In the genomic region with DNA sequence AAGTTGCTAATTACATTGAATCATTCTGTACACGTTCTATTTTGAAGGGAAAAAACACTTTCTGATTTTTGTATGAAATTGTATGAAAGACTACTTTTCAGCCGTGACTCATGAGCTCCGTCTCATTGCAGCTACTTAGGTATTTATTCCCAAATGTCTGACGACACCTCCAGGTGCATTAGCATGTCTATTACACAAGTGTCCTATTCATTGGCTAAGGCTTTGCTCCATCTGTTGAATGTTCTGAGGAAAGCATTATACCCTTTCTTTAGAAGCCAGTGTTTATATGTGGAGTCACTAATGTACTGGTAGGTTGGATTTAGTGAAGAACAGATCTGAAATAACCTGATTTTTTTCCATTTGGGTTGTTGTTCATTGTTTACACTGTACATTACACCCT, we compare ENCODE assay signal across 14 cellular contexts. TPM values are rescaled to one million over a fixed set of nuclear protein-coding genes. Genes with fewer than 3 reads are reported as not detected.
DNase-seq lines count a peak whose midpoint lies in the region; ATAC-seq and TF ChIP-seq lines count a peak whose summit lies in the region.
"Had no signal": no experiment of that assay in that cellular context is flagged by ENCODE, and none has a peak within 500 bp of the region (broad histone marks: within the 10 kb centered on the region; RNA-seq: fewer than 3 reads in every experiment).

No MANE protein-coding gene starts in this region.

- H3K4me1 ChIP-seq in right cardiac atrium (ENCODE audit: control insufficient read depth, insufficient read depth, low read length) = peaks cover 12% of the 10 kb centered on the region

- H3K4me1 Mint-ChIP-seq in activated naive CD4-positive, alpha-beta T cell treated with anti-CD3 and anti-CD28 coated beads for 36 hours (ENCODE audit: low read depth) = peaks cover 19% of the 10 kb centered on the region
- peaks cover 11 to 16% of the 10 kb centered on the region in 2 donors for H3K4me1 Mint-ChIP-seq in natural killer cell

- CTCF ChIA-PET in activated naive CD4-positive, alpha-beta T cell treated with anti-CD3 and anti-CD28 coated beads for 36 hours (lab: Charles Lee) = interaction anchor here (0.6 to 0.9 kb wide), 3 partner anchors 8 to 199 kb away, joined by 3 to 7 read pairs (median 3); no protein-coding TSS in a partner anchor

- no peak overlapping the region for H3K4me3 Mint-ChIP-seq in activated naive CD4-positive, alpha-beta T cell treated with anti-CD3 and anti-CD28 coated beads for 36 hours
- H3K4me3 Mint-ChIP-seq in natural killer cell = no peak overlapping the region
- H3K4me3 Mint-ChIP-seq: activated naive CD8-positive, alpha-beta T cell treated with anti-CD3 and anti-CD28 coated beads, Interleukin-2, amount 10 ng/mL, durations not matched to agents 7 days and 5 days; CD14-positive monocyte had no signal

- no peaks in the 10 kb centered on the region for H3K9me3 ChIP-seq in right cardiac atrium (ENCODE audit: control insufficient read depth, low read length)
- H3K9me3 ChIP-seq: ovary, upper lobe of right lung had no signal

- no peaks in the 10 kb centered on the region for H3K27me3 ChIP-seq in right cardiac atrium (ENCODE audit: control insufficient read depth, insufficient read depth)
- H3K27me3 ChIP-seq: ovary, upper lobe of right lung had no signal

- H3K4me3 ChIP-seq in right cardiac atrium (ENCODE audit: low read length) = no peak overlapping the region
- H3K4me3 ChIP-seq: ovary, upper lobe of right lung had no signal

- intact Hi-C loops in right cardiac atrium (cut with DNase I) = no loop called here
- intact Hi-C loops in activated naive CD4-positive, alpha-beta T cell treated with anti-CD3 and anti-CD28 coated beads for 36 hours (cut with micrococcal nuclease) = no loop called here
- intact Hi-C loops in natural killer cell (cut with micrococcal nuclease) = no loop called here

- H3K27ac ChIP-seq in right cardiac atrium (ENCODE audit: low read length) = peak overlapping the region; percentile 52
- H3K27ac ChIP-seq: ovary, upper lobe of right lung had no signal

- WGBS in right cardiac atrium = 49% methylated on average over 4 of the region's 4 CpGs

- H3K27me3 Mint-ChIP-seq in activated naive CD4-positive, alpha-beta T cell treated with anti-CD3 and anti-CD28 coated beads for 36 hours (ENCODE audit: low read depth) = no peaks in the 10 kb centered on the region
- H3K27me3 Mint-ChIP-seq in natural killer cell (ENCODE audit: low read depth in 2 of 2) = no peaks in the 10 kb centered on the region
- H3K27me3 Mint-ChIP-seq: activated naive CD8-positive, alpha-beta T cell treated with anti-CD3 and anti-CD28 coated beads, Interleukin-2, amount 10 ng/mL, durations not matched to agents 7 days and 5 days had no signal

- no peaks in the 10 kb centered on the region for H3K9me3 Mint-ChIP-seq in activated naive CD4-positive, alpha-beta T cell treated with anti-CD3 and anti-CD28 coated beads for 36 hours
- no peaks in the 10 kb centered on the region for H3K9me3 Mint-ChIP-seq in natural killer cell
- H3K9me3 Mint-ChIP-seq: activated naive CD8-positive, alpha-beta T cell treated with anti-CD3 and anti-CD28 coated beads, Interleukin-2, amount 10 ng/mL, durations not matched to agents 7 days and 5 days; CD14-positive monocyte had no signal

- no peak for TF ChIP-seq CTCF in natural killer cell (IDR thresholded peaks at IDR 0.05)

- ATAC-seq in right cardiac atrium (no peak), natural killer cell (no peak)
- ATAC-seq: upper lobe of right lung had no signal

- H3K36me3 Mint-ChIP-seq in activated naive CD4-positive, alpha-beta T cell treated with anti-CD3 and anti-CD28 coated beads for 36 hours (ENCODE audit: low read depth) = no peaks in the 10 kb centered on the region
- no peaks in the 10 kb centered on the region for H3K36me3 Mint-ChIP-seq in natural killer cell
- H3K36me3 Mint-ChIP-seq: activated naive CD8-positive, alpha-beta T cell treated with anti-CD3 and anti-CD28 coated beads, Interleukin-2, amount 10 ng/mL, durations not matched to agents 7 days and 5 days; CD14-positive monocyte had no signal

- no peak overlapping the region for H3K27ac Mint-ChIP-seq in activated naive CD4-positive, alpha-beta T cell treated with anti-CD3 and anti-CD28 coated beads for 36 hours
- no peak overlapping the region for H3K27ac Mint-ChIP-seq in natural killer cell
- H3K27ac Mint-ChIP-seq: activated naive CD8-positive, alpha-beta T cell treated with anti-CD3 and anti-CD28 coated beads, Interleukin-2, amount 10 ng/mL, durations not matched to agents 7 days and 5 days; CD14-positive monocyte had no signal

- DNase-seq in HCEC 1CT (peak; percentile 53), amniotic epithelial cell (ENCODE audit: low read depth) (peak; percentile 25), right cardiac atrium (no peak), superior temporal gyrus (ENCODE audit: extremely low spot score) (peak; percentile 14), SKM-1 treated with dmso at 0.1 percent for 144 hours (lab: John Stamatoyannopoulos, UW; ENCODE audit: unreplicated experiment) (no peak), natural killer cell (no peak)
- no peak for DNase-seq in activated naive CD4-positive, alpha-beta T cell treated with anti-CD3 and anti-CD28 coated beads for 36 hours
- DNase-seq: activated CD4-positive, CD25-positive, alpha-beta regulatory T cell; activated naive CD8-positive, alpha-beta T cell treated with anti-CD3 and anti-CD28 coated beads, Interleukin-2, amount 10 ng/mL, durations not matched to agents 7 days and 5 days; midbrain; OCI-M1; ovary; upper lobe of right lung had no signal

RNA-seq across cellular contexts. Expression of a gene that starts 51.8 kb away (rescaled TPM):
- total RNA-seq in right cardiac atrium = 10 to 100 TPM in 3 of 4 donors, 1 to 10 TPM in 1; 8.7 to 13.8 (median 12.0) TPM
- polyA plus RNA-seq in right cardiac atrium = 5.9 TPM
- 10 to 100 TPM; 10.4 to 12.5 TPM for total RNA-seq in activated naive CD4-positive, alpha-beta T cell treated with anti-CD3 and anti-CD28 coated beads for 36 hours
- 1 to 10 TPM; 5.6 to 6.1 (median 5.7) TPM for total RNA-seq in natural killer cell

RNA-seq across cellular contexts. Expression of a gene that starts 52.0 kb away (rescaled TPM):
- total RNA-seq in right cardiac atrium = 100 to 1,000 TPM; 255 to 871 (median 312) TPM
- polyA plus RNA-seq in right cardiac atrium = 442 TPM
- 10 to 100 TPM; 17.7 to 20.5 TPM for total RNA-seq in activated naive CD4-positive, alpha-beta T cell treated with anti-CD3 and anti-CD28 coated beads for 36 hours
- total RNA-seq in natural killer cell = 1 to 10 TPM; 3.2 to 5.7 (median 3.7) TPM

Comparison
In these comparisons a context has a peak if more than half of its experiments do, and no peak if none do; other contexts are left out.
1. DNase-seq: peak in HCEC 1CT (single experiment), amniotic epithelial cell (single experiment) and superior temporal gyrus (single experiment); none in right cardiac atrium (0 of 3), activated naive CD4-positive, alpha-beta T cell treated with anti-CD3 and anti-CD28 coated beads for 36 hours (single experiment), SKM-1 treated with dmso at 0.1 percent for 144 hours (single experiment) and natural killer cell (single experiment).
2. RNA of a gene that starts 52.0 kb away (total RNA-seq): 255 to 871 TPM in right cardiac atrium; 17.7 to 20.5 TPM in activated naive CD4-positive, alpha-beta T cell treated with anti-CD3 and anti-CD28 coated beads for 36 hours and 3.2 to 5.7 TPM in natural killer cell; every median in the first group is over 10 times any median in the second.